Comparison of ENCODE assay signal across 8 cellular contexts in the genomic region with DNA sequence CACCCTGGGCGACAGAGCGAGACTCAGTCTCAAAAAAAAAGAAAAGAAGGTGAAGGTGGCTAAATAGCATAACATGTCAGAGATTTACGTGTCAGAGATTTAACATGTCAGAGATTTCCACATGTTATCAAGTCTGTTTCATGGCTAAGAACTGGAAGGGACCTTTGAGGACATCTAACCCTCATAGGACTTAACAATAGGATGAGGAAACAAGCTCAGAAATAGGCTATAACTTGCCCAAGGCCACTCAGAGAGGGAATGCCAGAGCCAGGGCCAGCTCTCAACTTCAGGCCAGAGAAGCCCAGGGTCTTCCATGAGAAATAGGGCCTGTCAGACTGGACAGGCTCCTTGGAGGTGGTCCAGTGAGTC. TPM values are rescaled to one million over a fixed set of nuclear protein-coding genes. Genes with fewer than 3 reads are reported as not detected.
DNase-seq lines count a peak whose midpoint lies in the region; ATAC-seq and TF ChIP-seq lines count a peak whose summit lies in the region.

No MANE protein-coding gene starts in this region.

- no peak for TF ChIP-seq POLR2A in right lobe of liver (IDR thresholded peaks at IDR 0.05)

- POLR2A ChIA-PET in BJ (lab: Charles Lee), result interaction anchor here (0.7 to 1.0 kb wide), 2 partner anchors 8 to 155 kb away, joined by 3 to 4 read pairs; partner anchors contain the start of gene FBRS

- CTCF ChIA-PET in BJ (lab: Yijun Ruan, JAX), result interaction anchor here (0.7 to 2.7 kb wide), 14 partner anchors 8 to 369 kb away, joined by 3 to 23 read pairs (median 4); partner anchors contain the start of gene ZNF629

- H3K27ac ChIP-seq in right lobe of liver (peak overlapping the region; percentile 86 to 88 (median 87)), tibial artery (peak overlapping the region; percentile 61 to 79)

- H3K36me3 ChIP-seq in BJ (ENCODE audit: control insufficient read depth, insufficient read depth, low read length) (no peaks in the 10 kb centered on the region), right lobe of liver (no peaks in the 10 kb centered on the region), tibial artery (no peaks in the 10 kb centered on the region)

- WGBS in right lobe of liver (ENCODE audit: insufficient coverage, low coverage, low lambda C conversion rate, missing lambda C conversion rate), result 93% methylated on average over 2 of the region's 3 CpGs

- TF ChIP-seq CTCF in BJ (IDR thresholded peaks at IDR 0.05; ENCODE audit: insufficient read depth, low read depth, low read length) (no peak), astrocyte of the spinal cord (IDR thresholded peaks at IDR 0.05; ENCODE audit: low read depth, low read length) (no peak), right lobe of liver (IDR thresholded peaks at IDR 0.05) (no peak), tibial artery (IDR thresholded peaks at IDR 0.05) (no peak)

- no peaks in the 10 kb centered on the region for H3K27me3 ChIP-seq in BJ (ENCODE audit: control insufficient read depth, insufficient read depth, low read length)
- no peaks in the 10 kb centered on the region for H3K27me3 ChIP-seq in right lobe of liver
- H3K27me3 ChIP-seq in tibial artery, result no peaks in the 10 kb centered on the region

- H3K4me1 ChIP-seq in right lobe of liver (peaks cover 0 to 4% (median 2%) of the 10 kb centered on the region in 4 donors), tibial artery (peaks cover 0 to 5% (median 4%) of the 10 kb centered on the region in 4 donors)

- intact Hi-C loops in right lobe of liver (cut with DNase I) (no loop called here), tibial artery (cut with DNase I; ENCODE audit: low total_unique reads) (no loop called here)

- no peaks in the 10 kb centered on the region for H3K9me3 ChIP-seq in right lobe of liver
- H3K9me3 ChIP-seq in tibial artery, result no peaks in the 10 kb centered on the region

- H3K4me3 ChIP-seq in BJ (ENCODE audit: low read depth, low read length) (peak overlapping the region; percentile 17), astrocyte of the spinal cord (ENCODE audit: low read depth, low read length) (peak overlapping the region; percentile 55), right lobe of liver (peak overlapping the region; percentile 35 to 57 (median 54)), tibial artery (peak overlapping the region; percentile 42 to 57)

- DNase-seq in BJ (ENCODE audit: low read depth) (no peak), astrocyte of the spinal cord (ENCODE audit: low read depth, low spot score) (no peak), right lobe of liver (no peak), tibial artery (no peak), cerebellar cortex (ENCODE audit: low spot score) (no peak), NCI-H1105 treated with DMSO at 0.1 percent for 48 hours (lab: John Stamatoyannopoulos, UW) (no peak), mesenteric fat pad (ENCODE audit: low spot score) (no peak)

- ATAC-seq in HG02938 (IDR thresholded peaks at IDR 0.05; ENCODE audit: unreplicated experiment) (peak; percentile 16), right lobe of liver (peak; percentile 40 to 53 (median 42))

- in situ Hi-C loops in astrocyte of the spinal cord (cut with HindIII; ENCODE audit: low sequenced_read_pairs), result no loop called here

RNA-seq across cellular contexts. Expression of gene ZNF629, which starts 26.8 kb away (rescaled TPM):
- polyA plus RNA-seq in BJ (2011; rRNA removed), result 4.6 and 6.0 TPM in 2 replicates
- polyA minus RNA-seq in BJ (2011; rRNA and poly(A)+ RNA removed), result 6.1 and 8.0 TPM in 2 replicates
- total RNA-seq in right lobe of liver (1 to 10 TPM; 3.7 to 4.8 (median 4.3) TPM), mesenteric fat pad (10.4 TPM)

RNA-seq across cellular contexts. Expression of gene RNF40, which starts 51.7 kb away (rescaled TPM):
- 64.7 and 82.4 TPM in 2 replicates for polyA plus RNA-seq in BJ (2011; rRNA removed)
- 54.9 and 73.4 TPM in 2 replicates for polyA minus RNA-seq in BJ (2011; rRNA and poly(A)+ RNA removed)
- 10 to 100 TPM; 34.3 to 56.8 (median 46.7) TPM for total RNA-seq in right lobe of liver
- total RNA-seq in mesenteric fat pad, result 97.5 TPM

RNA-seq across cellular contexts. Expression of gene CFAP119, which starts 51.9 kb away (rescaled TPM):
- polyA plus RNA-seq in BJ (2011; rRNA removed), result 4.7 and 5.0 TPM in 2 replicates
- polyA minus RNA-seq in BJ (2011; rRNA and poly(A)+ RNA removed), result 2.9 and 3.9 TPM in 2 replicates
- total RNA-seq in right lobe of liver (1 to 10 TPM in 1 of 6 experiments, under 1 TPM in 4, not detected in 1; 0.19 to 1.8 (median 0.29) TPM), mesenteric fat pad (2.2 TPM)
